ENCODE assay signal across 9 cellular contexts in genomic region chr6:148508401-148509151, GRCh38.
DNase-seq lines count a peak whose midpoint lies in the region; ATAC-seq and TF ChIP-seq lines count a peak whose summit lies in the region.
"Had no signal": no experiment of that assay in that cellular context is flagged by ENCODE, and none has a peak within 500 bp of the region (broad histone marks: within the 10 kb centered on the region; RNA-seq: fewer than 3 reads in every experiment).

No MANE protein-coding gene starts in this region.

- TF ChIP-seq POLR2A in lower leg skin (IDR thresholded peaks at IDR 0.05): no peak
- no peak for TF ChIP-seq POLR2A in testis (IDR thresholded peaks at IDR 0.05)

- intact Hi-C loops in lower leg skin (cut with DNase I; ENCODE audit: low total_unique reads) (no loop called here), testis (cut with DNase I; ENCODE audit: low total_unique reads) (no loop called here)

- H3K36me3 ChIP-seq in NT2/D1 (ENCODE audit: insufficient read depth, insufficient read length, low read length): no peaks in the 10 kb centered on the region
- H3K36me3 ChIP-seq in duodenal mucosa (ENCODE audit: control insufficient read depth in 1 of 2, insufficient read depth in 2 of 2, low read length in 2 of 2): no peaks in the 10 kb centered on the region
- H3K36me3 ChIP-seq in testis (ENCODE audit: low read depth, missing control alignments): no peaks in the 10 kb centered on the region

- H3K27ac ChIP-seq in duodenal mucosa (ENCODE audit: low read depth, low read length): peak overlapping the region; percentile 69
- peak overlapping the region; percentile 81 to 93 for H3K27ac ChIP-seq in testis

- peak; percentile 25 for DNase-seq in NT2/D1 (ENCODE audit: low read depth, low spot score)
- DNase-seq in lower leg skin (ENCODE audit: low spot score in 2 of 2): no peak
- DNase-seq in testis: no peak
- no peak for DNase-seq in OCI-M1 (lab: John Stamatoyannopoulos, UW)
- DNase-seq in activated effector memory CD4-positive, alpha-beta T cell treated with Interleukin-2 at 50 U/mL for 16 hours: no peak
- DNase-seq in NCI-H128 (lab: John Stamatoyannopoulos, UW; ENCODE audit: unreplicated experiment): no peak
- DNase-seq: activated B cell treated with CpG ODN at 0.5 μM for 24 hours had no signal

- H3K27me3 ChIP-seq in NT2/D1 (ENCODE audit: insufficient read depth, insufficient read length) (no peaks in the 10 kb centered on the region), duodenal mucosa (ENCODE audit: control insufficient read depth in 1 of 2, insufficient read depth in 2 of 2, low read length in 2 of 2) (no peaks in the 10 kb centered on the region), testis (no peaks in the 10 kb centered on the region)

- ATAC-seq in GM18519 (IDR thresholded peaks at IDR 0.05; ENCODE audit: low FRiP score, unreplicated experiment): no peak

- no peaks in the 10 kb centered on the region for H3K4me1 ChIP-seq in NT2/D1 (ENCODE audit: insufficient read depth, insufficient read length)
- peaks cover 0 to 3% of the 10 kb centered on the region in 2 donors for H3K4me1 ChIP-seq in duodenal mucosa (ENCODE audit: control insufficient read depth in 1 of 2, insufficient read depth in 2 of 2, low read length in 2 of 2)
- peaks cover 4% of the 10 kb centered on the region for H3K4me1 ChIP-seq in testis

- H3K9ac ChIP-seq in NT2/D1 (ENCODE audit: insufficient read length, low read depth): peak overlapping the region; percentile 39
- peak overlapping the region in 1 of 2 donors; percentile 49 for H3K9ac ChIP-seq in duodenal mucosa (ENCODE audit: low read depth in 1 of 2, low read length in 2 of 2)

- no peaks in the 10 kb centered on the region for H3K9me3 ChIP-seq in NT2/D1 (ENCODE audit: insufficient read depth, low read length)
- H3K9me3 ChIP-seq in duodenal mucosa (ENCODE audit: control insufficient read depth in 1 of 2, low read length in 2 of 2): no peaks in the 10 kb centered on the region
- H3K9me3 ChIP-seq in testis: no peaks in the 10 kb centered on the region

- TF ChIP-seq CTCF in lower leg skin (IDR thresholded peaks at IDR 0.05) (no peak), testis (IDR thresholded peaks at IDR 0.05) (no peak)

- peak overlapping the region; percentile 25 for H3K4me3 ChIP-seq in NT2/D1 (ENCODE audit: insufficient read length, low read depth)
- peak overlapping the region; percentile 53 to 56 for H3K4me3 ChIP-seq in duodenal mucosa (ENCODE audit: low read depth in 1 of 2, low read length in 2 of 2)
- peak overlapping the region; percentile 32 for H3K4me3 ChIP-seq in lower leg skin (ENCODE audit: low read depth, poor library complexity, severe bottlenecking)
- peak overlapping the region; percentile 30 to 43 for H3K4me3 ChIP-seq in testis

- 18 to 22% methylated on average over 15 of the region's 15 CpGs for WGBS in lower leg skin, 2 donors
- WGBS in testis, 2 donors: 25 to 44% methylated on average over 15 of the region's 15 CpGs
